In the genomic region with DNA sequence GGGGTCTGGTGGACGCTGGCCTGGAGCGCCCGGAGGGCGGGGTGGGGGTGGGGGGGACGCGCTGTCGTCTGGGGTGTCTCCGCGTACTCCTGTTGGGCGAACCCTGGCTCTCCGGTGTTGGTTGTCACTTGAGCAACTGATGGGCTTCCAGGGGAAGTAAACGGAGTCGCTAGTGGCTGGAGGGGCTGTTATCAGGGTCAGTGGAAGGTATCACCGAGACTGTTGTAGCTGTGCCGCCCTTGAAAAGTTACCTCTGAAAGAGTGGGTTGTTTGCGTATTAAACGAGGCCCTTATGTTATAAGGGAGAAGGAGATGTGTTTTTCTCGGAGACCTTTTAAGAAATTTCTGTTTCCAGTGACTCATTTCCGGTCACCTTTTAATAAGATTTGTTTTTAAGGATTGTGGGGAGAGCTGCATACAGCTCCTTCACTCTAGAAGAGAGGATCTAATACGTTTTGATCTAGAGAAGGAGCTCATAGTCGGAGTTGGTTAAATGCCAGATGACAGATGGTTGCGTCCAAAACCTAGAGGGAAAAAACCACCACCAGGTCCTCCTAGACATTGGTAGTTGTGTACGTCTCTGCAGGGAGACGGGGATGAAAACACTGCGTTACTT, we compare ENCODE assay signal across 8 cellular contexts. TPM values are rescaled to one million over a fixed set of nuclear protein-coding genes. Genes with fewer than 3 reads are reported as not detected.
DNase-seq lines count a peak whose midpoint lies in the region; ATAC-seq and TF ChIP-seq lines count a peak whose summit lies in the region.

No MANE protein-coding gene starts in this region.

- no peaks in the 10 kb centered on the region for H3K9me3 ChIP-seq in iPS DF 6.9 (ENCODE audit: control insufficient read depth, insufficient read depth, low read length)

- TF ChIP-seq CTCF in WTC11 (IDR thresholded peaks at IDR 0.05), result no peak

- peaks cover 19% of the 10 kb centered on the region for H3K4me1 Mint-ChIP-seq in WTC11
- H3K4me1 Mint-ChIP-seq in stimulated activated naive B cell treated with anti-CD40 and anti-IgM and Interleukin-4, amounts not matched to agents 10 μg/mL and 1 μg/mL and 100 μg/mL, for 72 hours, result peaks cover 2 to 7% of the 10 kb centered on the region in 2 donors
- H3K4me1 Mint-ChIP-seq in effector memory CD8-positive, alpha-beta T cell (ENCODE audit: low read depth in 2 of 2), result no peaks in the 10 kb centered on the region

- no peaks in the 10 kb centered on the region for H3K36me3 Mint-ChIP-seq in WTC11
- no peaks in the 10 kb centered on the region for H3K36me3 Mint-ChIP-seq in stimulated activated naive B cell treated with anti-CD40 and anti-IgM and Interleukin-4, amounts not matched to agents 10 μg/mL and 1 μg/mL and 100 μg/mL, for 72 hours
- H3K36me3 Mint-ChIP-seq in effector memory CD8-positive, alpha-beta T cell (ENCODE audit: insufficient read depth), result no peaks in the 10 kb centered on the region

- no peaks in the 10 kb centered on the region for H3K4me1 ChIP-seq in iPS DF 6.9 (ENCODE audit: control insufficient read depth, insufficient read depth, low read length)

- POLR2A ChIA-PET in WTC11 (lab: Charles Lee), result no interaction called here

- peak overlapping the region; percentile 88 for H3K4me3 Mint-ChIP-seq in WTC11
- no peak overlapping the region for H3K4me3 Mint-ChIP-seq in stimulated activated naive B cell treated with anti-CD40 and anti-IgM and Interleukin-4, amounts not matched to agents 10 μg/mL and 1 μg/mL and 100 μg/mL, for 72 hours
- no peak overlapping the region for H3K4me3 Mint-ChIP-seq in effector memory CD8-positive, alpha-beta T cell

- H3K36me3 ChIP-seq in iPS DF 6.9 (ENCODE audit: control insufficient read depth, insufficient read depth, low read length), result no peaks in the 10 kb centered on the region

- WGBS in iPS DF 6.9 (ENCODE audit: insufficient coverage, insufficient read length), result no CpG with 5 or more reads among the region's 25 CpGs

- peak overlapping the region; percentile 40; the same call in 1 of the 2 replicates for H3K4me3 ChIP-seq in iPS DF 6.9 (ENCODE audit: low read length)

- ATAC-seq in WTC11 (peak; percentile 9), HG03139 (IDR thresholded peaks at IDR 0.05; ENCODE audit: unreplicated experiment) (no peak)
- ATAC-seq in stimulated activated naive B cell treated with anti-CD40 and anti-IgM and Interleukin-4, amounts not matched to agents 10 μg/mL and 1 μg/mL and 100 μg/mL, for 72 hours (replicated peaks), result peak; percentile 18 to 27
- ATAC-seq in effector memory CD8-positive, alpha-beta T cell (replicated peaks), result no peak

- H3K27me3 ChIP-seq in iPS DF 6.9 (ENCODE audit: control insufficient read depth, insufficient read depth, low read length), result peaks cover 9% of the 10 kb centered on the region; the same call in 1 of the 2 replicates

- H3K27me3 Mint-ChIP-seq in WTC11 (ENCODE audit: low read depth), result peaks cover 47% of the 10 kb centered on the region
- peaks cover 39 to 66% of the 10 kb centered on the region in 2 donors for H3K27me3 Mint-ChIP-seq in stimulated activated naive B cell treated with anti-CD40 and anti-IgM and Interleukin-4, amounts not matched to agents 10 μg/mL and 1 μg/mL and 100 μg/mL, for 72 hours
- peaks cover 69 to 70% of the 10 kb centered on the region in 2 donors for H3K27me3 Mint-ChIP-seq in effector memory CD8-positive, alpha-beta T cell

- no peaks in the 10 kb centered on the region for H3K9me3 Mint-ChIP-seq in WTC11
- no peaks in the 10 kb centered on the region for H3K9me3 Mint-ChIP-seq in stimulated activated naive B cell treated with anti-CD40 and anti-IgM and Interleukin-4, amounts not matched to agents 10 μg/mL and 1 μg/mL and 100 μg/mL, for 72 hours
- no peaks in the 10 kb centered on the region for H3K9me3 Mint-ChIP-seq in effector memory CD8-positive, alpha-beta T cell

- no peak overlapping the region for H3K27ac ChIP-seq in iPS DF 6.9 (ENCODE audit: low read length)

- CTCF ChIA-PET in WTC11 (lab: Charles Lee), result interaction anchor here (0.9 to 2.4 kb wide), 3 partner anchors 25 to 103 kb away, joined by 3 to 11 read pairs (median 10); no protein-coding TSS in a partner anchor

- H3K27ac Mint-ChIP-seq in WTC11, result no peak overlapping the region
- H3K27ac Mint-ChIP-seq in stimulated activated naive B cell treated with anti-CD40 and anti-IgM and Interleukin-4, amounts not matched to agents 10 μg/mL and 1 μg/mL and 100 μg/mL, for 72 hours, result no peak overlapping the region
- no peak overlapping the region for H3K27ac Mint-ChIP-seq in effector memory CD8-positive, alpha-beta T cell

- peak; percentile 7 for DNase-seq in HT1080 (ENCODE audit: low read depth)
- DNase-seq in WTC11 (ENCODE audit: low spot score), result no peak
- DNase-seq in iPS DF 6.9 (ENCODE audit: low read depth, low spot score), result no peak
- DNase-seq in stimulated activated naive B cell treated with anti-CD40 and anti-IgM and Interleukin-4, amounts not matched to agents 10 μg/mL and 1 μg/mL and 100 μg/mL, for 72 hours, result no peak
- DNase-seq in effector memory CD8-positive, alpha-beta T cell, result no peak
- DNase-seq in central memory CD4-positive, alpha-beta T cell, result no peak
- no peak for DNase-seq in stimulated activated CD4-positive, alpha-beta T cell treated with anti-CD3 and anti-CD28 coated beads, Interleukin-2, amount 100 ng/mL, for 24 hours

TF ChIP-seq in WTC11, 78 proteins besides CTCF, POLR2A, EP300 and RAD21:
- TF ChIP-seq ZNF263 (CRISPR knock-in tag; IDR thresholded peaks at IDR 0.05; ENCODE audit: low read depth) (no peak), ZNF317 (CRISPR knock-in tag; IDR thresholded peaks at IDR 0.05; ENCODE audit: borderline replicate concordance, low read depth) (no peak), ELF4 (CRISPR knock-in tag; IDR thresholded peaks at IDR 0.05; ENCODE audit: low read depth) (no peak), ZNF138 (CRISPR knock-in tag; conservative IDR thresholded peaks at IDR 0.05) (no peak), TEAD1 (CRISPR knock-in tag; IDR thresholded peaks at IDR 0.05) (no peak), ETV6 (CRISPR knock-in tag; IDR thresholded peaks at IDR 0.05) (no peak)
- TF ChIP-seq, protein P1, sequence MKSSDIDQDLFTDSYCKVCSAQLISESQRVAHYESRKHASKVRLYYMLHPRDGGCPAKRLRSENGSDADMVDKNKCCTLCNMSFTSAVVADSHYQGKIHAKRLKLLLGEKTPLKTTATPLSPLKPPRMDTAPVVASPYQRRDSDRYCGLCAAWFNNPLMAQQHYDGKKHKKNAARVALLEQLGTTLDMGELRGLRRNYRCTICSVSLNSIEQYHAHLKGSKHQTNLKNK (CRISPR knock-in tag; IDR thresholded peaks at IDR 0.05), result no peak
- TF ChIP-seq, protein P2, sequence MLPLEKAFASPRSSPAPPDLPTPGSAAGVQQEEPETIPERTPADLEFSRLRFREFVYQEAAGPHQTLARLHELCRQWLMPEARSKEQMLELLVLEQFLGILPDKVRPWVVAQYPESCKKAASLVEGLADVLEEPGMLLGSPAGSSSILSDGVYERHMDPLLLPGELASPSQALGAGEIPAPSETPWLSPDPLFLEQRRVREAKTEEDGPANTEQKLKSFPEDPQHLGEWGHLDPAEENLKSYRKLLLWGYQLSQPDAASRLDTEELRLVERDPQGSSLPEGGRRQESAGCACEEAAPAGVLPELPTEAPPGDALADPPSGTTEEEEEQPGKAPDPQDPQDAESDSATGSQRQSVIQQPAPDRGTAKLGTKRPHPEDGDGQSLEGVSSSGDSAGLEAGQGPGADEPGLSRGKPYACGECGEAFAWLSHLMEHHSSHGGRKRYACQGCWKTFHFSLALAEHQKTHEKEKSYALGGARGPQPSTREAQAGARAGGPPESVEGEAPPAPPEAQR (CRISPR knock-in tag; IDR thresholded peaks at IDR 0.05), result no peak
TF ChIP-seq in WTC11: peak in this region for 0.

RNA-seq across cellular contexts. Expression of a gene that starts 0.7 kb away (rescaled TPM):
- not detected in 2 replicates for total RNA-seq in HT1080 (2014; rRNA removed; shearing (Covaris generic))
- polyA plus RNA-seq in HT1080 (2015; cell fraction: cytosol; rRNA removed), result not detected in 2 replicates
- polyA plus RNA-seq in HT1080 (2015; cell fraction: nucleus; rRNA removed), result not detected in 2 replicates
- 0.27 to 0.35 TPM (median 0.27 TPM) in 3 replicates for total RNA-seq in WTC11 (2021)

Comparison
In these comparisons a context has a peak if more than half of its experiments do, and no peak if none do; other contexts are left out.
1. ATAC-seq: peak in WTC11 (single experiment) and stimulated activated naive B cell treated with anti-CD40 and anti-IgM and Interleukin-4, amounts not matched to agents 10 μg/mL and 1 μg/mL and 100 μg/mL, for 72 hours (2 of 2); none in effector memory CD8-positive, alpha-beta T cell (single experiment) and HG03139 (single experiment).